Comparison of ENCODE assay signal across 11 cellular contexts in the genomic region with DNA sequence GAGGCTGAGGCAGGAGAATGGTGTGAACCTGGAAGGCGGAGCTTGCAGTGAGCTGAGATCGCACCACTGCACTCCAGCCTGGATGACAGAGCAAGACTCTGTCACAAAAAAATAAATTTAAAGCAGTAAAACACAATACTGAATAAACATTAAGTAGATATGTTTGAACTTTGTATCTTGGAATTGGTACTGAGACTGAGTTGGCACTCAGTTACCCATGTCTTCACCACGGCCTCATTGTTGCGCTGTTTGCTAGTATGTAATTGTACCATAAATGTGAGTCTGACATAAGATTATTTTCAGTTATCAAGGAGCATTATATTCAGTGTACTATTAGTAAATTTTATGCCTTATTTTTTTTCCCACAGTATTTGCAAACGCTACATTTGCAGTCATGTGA. TPM values are rescaled to one million over a fixed set of nuclear protein-coding genes. Genes with fewer than 3 reads are reported as not detected.
"Had no signal": no experiment of that assay in that cellular context is flagged by ENCODE, and none has a peak within 500 bp of the region (broad histone marks: within the 10 kb centered on the region; RNA-seq: fewer than 3 reads in every experiment).

No MANE protein-coding gene starts in this region.

RNA-seq across cellular contexts. Expression of a gene that starts 24.1 kb away (rescaled TPM):
- total RNA-seq: stomach, subcutaneous adipose tissue, suprapubic skin, temporal lobe, thoracic aorta, thyroid gland, tibial nerve, upper lobe of left lung, upper lobe of right lung, urinary bladder, vagina had no signal
- polyA plus RNA-seq: urinary bladder had no signal
